Comparison of ENCODE assay signal across 28 cellular contexts in genomic region chr14:80946187-80946586, GRCh38. TPM values are rescaled to one million over a fixed set of nuclear protein-coding genes. Genes with fewer than 3 reads are reported as not detected.
A peak's percentile ranks its signal among the peaks of the same experiment; 100 is the strongest.
DNase-seq lines count a peak whose midpoint lies in the region; ATAC-seq lines count a peak whose summit lies in the region.
"Had no signal": no experiment of that assay in that cellular context is flagged by ENCODE, and none has a peak within 500 bp of the region (broad histone marks: within the 10 kb centered on the region; RNA-seq: fewer than 3 reads in every experiment).

No MANE protein-coding gene starts in this region.

- peaks cover 2% of the 10 kb centered on the region for H3K27me3 Mint-ChIP-seq in activated naive CD4-positive, alpha-beta T cell treated with anti-CD3 and anti-CD28 coated beads for 36 hours (ENCODE audit: low read depth)
- H3K27me3 Mint-ChIP-seq in activated naive CD4-positive, alpha-beta T cell treated with anti-CD3 and anti-CD28 coated beads, Interleukin-2, amount 10 ng/mL, durations not matched to agents 7 days and 5 days = no peaks in the 10 kb centered on the region
- peaks cover 15% of the 10 kb centered on the region for H3K27me3 Mint-ChIP-seq in activated T-helper 1 cell treated with anti-CD3 and anti-CD28 coated beads, Interleukin-12 subunit alpha, Interleukin-12 subunit beta, Interleukin-2, Interleukin-4 antibody, amounts not matched to agents 30 ng/mL and 10 ng/mL and 1 ng/mL, durations not matched to agents 14 hours and 24 hours and 36 hours (ENCODE audit: insufficient read depth)
- H3K27me3 Mint-ChIP-seq: central memory CD8-positive, alpha-beta T cell had no signal

- DNase-seq in activated naive CD4-positive, alpha-beta T cell treated with anti-CD3 and anti-CD28 coated beads for 36 hours = no peak
- DNase-seq in activated naive CD4-positive, alpha-beta T cell treated with anti-CD3 and anti-CD28 coated beads, Interleukin-2, amount 10 ng/mL, durations not matched to agents 7 days and 5 days = no peak
- DNase-seq in HT1080 (ENCODE audit: low read depth) (peak; percentile 81), foreskin melanocyte (peak; percentile 55), NK-92 (lab: John Stamatoyannopoulos, UW; ENCODE audit: unreplicated experiment) (no peak)
- no peak for DNase-seq in activated T-helper 1 cell treated with anti-CD3 and anti-CD28 coated beads, Interleukin-12 subunit alpha, Interleukin-12 subunit beta, Interleukin-2, Interleukin-4 antibody, amounts not matched to agents 30 ng/mL and 10 ng/mL and 1 ng/mL, durations not matched to agents 14 hours and 24 hours and 36 hours (ENCODE audit: low spot score)
- DNase-seq: activated CD8-positive, alpha-beta memory T cell treated with anti-CD3 and anti-CD28 coated beads, Interleukin-2, amount 10 ng/mL, durations not matched to agents 7 days and 5 days; activated gamma-delta T cell treated with Interleukin-2 at 50 U/mL for 16 hours; aorta; dermis blood vessel endothelial cell; heart left ventricle; NCI-H1105; NCI-H2029 treated with DMSO at 0.1 percent for 48 hours; NCI-H2227 treated with DMSO at 0.1 percent for 48 hours; NCI-H748 treated with DMSO at 0.1 percent for 48 hours; pancreas; SIG-M5; stimulated activated CD4-positive, alpha-beta T cell treated with anti-CD3 and anti-CD28 coated beads, Interleukin-12 subunit alpha, Interleukin-12 subunit beta, amount 100 ng/mL, for 4 hours; stimulated activated CD4-positive, alpha-beta T cell treated with anti-CD3 and anti-CD28 coated beads, Interleukin-4, amount 100 ng/mL, for 4 hours; stimulated activated naive CD4-positive, alpha-beta T cell treated with Interleukin-2 at 50 U/mL for 16 hours; T-cell; thyroid gland had no signal

- peaks cover 42% of the 10 kb centered on the region for H3K4me1 Mint-ChIP-seq in activated naive CD4-positive, alpha-beta T cell treated with anti-CD3 and anti-CD28 coated beads for 36 hours (ENCODE audit: low read depth)
- H3K4me1 Mint-ChIP-seq in activated naive CD4-positive, alpha-beta T cell treated with anti-CD3 and anti-CD28 coated beads, Interleukin-2, amount 10 ng/mL, durations not matched to agents 7 days and 5 days = peaks cover 21% of the 10 kb centered on the region
- H3K4me1 Mint-ChIP-seq in activated T-helper 1 cell treated with anti-CD3 and anti-CD28 coated beads, Interleukin-12 subunit alpha, Interleukin-12 subunit beta, Interleukin-2, Interleukin-4 antibody, amounts not matched to agents 30 ng/mL and 10 ng/mL and 1 ng/mL, durations not matched to agents 14 hours and 24 hours and 36 hours (ENCODE audit: low read depth) = peaks cover 25% of the 10 kb centered on the region

- H3K36me3 Mint-ChIP-seq in activated naive CD4-positive, alpha-beta T cell treated with anti-CD3 and anti-CD28 coated beads for 36 hours (ENCODE audit: low read depth) = peaks cover 3% of the 10 kb centered on the region
- peaks cover 6% of the 10 kb centered on the region for H3K36me3 Mint-ChIP-seq in activated naive CD4-positive, alpha-beta T cell treated with anti-CD3 and anti-CD28 coated beads, Interleukin-2, amount 10 ng/mL, durations not matched to agents 7 days and 5 days
- H3K36me3 Mint-ChIP-seq in activated T-helper 1 cell treated with anti-CD3 and anti-CD28 coated beads, Interleukin-12 subunit alpha, Interleukin-12 subunit beta, Interleukin-2, Interleukin-4 antibody, amounts not matched to agents 30 ng/mL and 10 ng/mL and 1 ng/mL, durations not matched to agents 14 hours and 24 hours and 36 hours (ENCODE audit: low read depth) = peaks cover 1% of the 10 kb centered on the region
- H3K36me3 Mint-ChIP-seq: T-cell had no signal

- peak overlapping the region; percentile 90 for H3K27ac Mint-ChIP-seq in activated naive CD4-positive, alpha-beta T cell treated with anti-CD3 and anti-CD28 coated beads for 36 hours
- H3K27ac Mint-ChIP-seq in activated naive CD4-positive, alpha-beta T cell treated with anti-CD3 and anti-CD28 coated beads, Interleukin-2, amount 10 ng/mL, durations not matched to agents 7 days and 5 days = no peak overlapping the region
- peak overlapping the region; percentile 30 for H3K27ac Mint-ChIP-seq in activated T-helper 1 cell treated with anti-CD3 and anti-CD28 coated beads, Interleukin-12 subunit alpha, Interleukin-12 subunit beta, Interleukin-2, Interleukin-4 antibody, amounts not matched to agents 30 ng/mL and 10 ng/mL and 1 ng/mL, durations not matched to agents 14 hours and 24 hours and 36 hours
- H3K27ac Mint-ChIP-seq: activated CD8-positive, alpha-beta memory T cell treated with anti-CD3 and anti-CD28 coated beads, Interleukin-2, amount 10 ng/mL, durations not matched to agents 7 days and 5 days; T-cell had no signal

- no peak overlapping the region for H3K4me3 Mint-ChIP-seq in activated naive CD4-positive, alpha-beta T cell treated with anti-CD3 and anti-CD28 coated beads for 36 hours
- H3K4me3 Mint-ChIP-seq in activated naive CD4-positive, alpha-beta T cell treated with anti-CD3 and anti-CD28 coated beads, Interleukin-2, amount 10 ng/mL, durations not matched to agents 7 days and 5 days = no peak overlapping the region
- no peak overlapping the region for H3K4me3 Mint-ChIP-seq in activated T-helper 1 cell treated with anti-CD3 and anti-CD28 coated beads, Interleukin-12 subunit alpha, Interleukin-12 subunit beta, Interleukin-2, Interleukin-4 antibody, amounts not matched to agents 30 ng/mL and 10 ng/mL and 1 ng/mL, durations not matched to agents 14 hours and 24 hours and 36 hours
- H3K4me3 Mint-ChIP-seq: activated CD8-positive, alpha-beta memory T cell treated with anti-CD3 and anti-CD28 coated beads, Interleukin-2, amount 10 ng/mL, durations not matched to agents 7 days and 5 days; central memory CD8-positive, alpha-beta T cell; T-cell had no signal

- no peak for ATAC-seq in GM18868 (IDR thresholded peaks at IDR 0.05; ENCODE audit: unreplicated experiment)
- ATAC-seq: activated CD8-positive, alpha-beta memory T cell treated with anti-CD3 and anti-CD28 coated beads, Interleukin-2, amount 10 ng/mL, durations not matched to agents 7 days and 5 days; heart left ventricle; pancreas; T-cell had no signal

- CTCF ChIA-PET in activated naive CD4-positive, alpha-beta T cell treated with anti-CD3 and anti-CD28 coated beads for 36 hours (lab: Charles Lee) = interaction anchor here (1.1 to 1.9 kb wide), 2 partner anchors 9 to 12 kb away, joined by 3 to 4 read pairs; partner anchors contain the start of gene TSHR
- CTCF ChIA-PET in activated naive CD4-positive, alpha-beta T cell treated with anti-CD3 and anti-CD28 coated beads, Interleukin-2, amount 10 ng/mL, durations not matched to agents 7 days and 5 days (lab: Charles Lee) = no interaction called here

- peaks cover 6% of the 10 kb centered on the region for H3K9me3 Mint-ChIP-seq in activated naive CD4-positive, alpha-beta T cell treated with anti-CD3 and anti-CD28 coated beads for 36 hours
- H3K9me3 Mint-ChIP-seq in activated naive CD4-positive, alpha-beta T cell treated with anti-CD3 and anti-CD28 coated beads, Interleukin-2, amount 10 ng/mL, durations not matched to agents 7 days and 5 days = peaks cover 10% of the 10 kb centered on the region
- peaks cover 7% of the 10 kb centered on the region for H3K9me3 Mint-ChIP-seq in activated T-helper 1 cell treated with anti-CD3 and anti-CD28 coated beads, Interleukin-12 subunit alpha, Interleukin-12 subunit beta, Interleukin-2, Interleukin-4 antibody, amounts not matched to agents 30 ng/mL and 10 ng/mL and 1 ng/mL, durations not matched to agents 14 hours and 24 hours and 36 hours
- H3K9me3 Mint-ChIP-seq: central memory CD8-positive, alpha-beta T cell; T-cell had no signal

- intact Hi-C loops in activated naive CD4-positive, alpha-beta T cell treated with anti-CD3 and anti-CD28 coated beads for 36 hours (cut with micrococcal nuclease) = loop anchor here (1.0 to 2.0 kb wide), 2 partner anchors 15 to 43 kb away; no protein-coding TSS in a partner anchor
- intact Hi-C loops in activated T-helper 1 cell treated with anti-CD3 and anti-CD28 coated beads, Interleukin-12 subunit alpha, Interleukin-12 subunit beta, Interleukin-2, Interleukin-4 antibody, amounts not matched to agents 30 ng/mL and 10 ng/mL and 1 ng/mL, durations not matched to agents 14 hours and 24 hours and 36 hours (cut with micrococcal nuclease) = no loop called here

RNA-seq across cellular contexts. Expression of gene CEP128, which starts 4.6 kb away (rescaled TPM):
- total RNA-seq in activated naive CD4-positive, alpha-beta T cell treated with anti-CD3 and anti-CD28 coated beads for 36 hours = 10 to 100 TPM; 16.4 to 17.1 TPM
- 5.0 and 6.4 TPM in 2 replicates for total RNA-seq in HT1080 (2014; rRNA removed; shearing (Covaris generic))
- 4.3 and 4.5 TPM in 2 replicates for polyA plus RNA-seq in HT1080 (2015; cell fraction: cytosol; rRNA removed)
- 12.7 and 13.6 TPM in 2 replicates for polyA plus RNA-seq in HT1080 (2015; cell fraction: nucleus; rRNA removed)
- 18.2 and 22.0 TPM in 2 replicates for total RNA-seq in activated T-helper 1 cell treated with anti-CD3 and anti-CD28 coated beads, Interleukin-12 subunit alpha, Interleukin-12 subunit beta, Interleukin-2, Interleukin-4 antibody, amounts not matched to agents 30 ng/mL and 10 ng/mL and 1 ng/mL, durations not matched to agents 14 hours and 24 hours and 36 hours

RNA-seq across cellular contexts. Expression of gene TSHR, which starts 9.2 kb away (rescaled TPM):
- total RNA-seq in activated naive CD4-positive, alpha-beta T cell treated with anti-CD3 and anti-CD28 coated beads for 36 hours = not detected
- total RNA-seq in HT1080 (2014; rRNA removed; shearing (Covaris generic)) = not detected in 2 replicates
- polyA plus RNA-seq in HT1080 (2015; cell fraction: cytosol; rRNA removed) = not detected in 2 replicates
- polyA plus RNA-seq in HT1080 (2015; cell fraction: nucleus; rRNA removed) = not detected in 2 replicates
- total RNA-seq in activated T-helper 1 cell treated with anti-CD3 and anti-CD28 coated beads, Interleukin-12 subunit alpha, Interleukin-12 subunit beta, Interleukin-2, Interleukin-4 antibody, amounts not matched to agents 30 ng/mL and 10 ng/mL and 1 ng/mL, durations not matched to agents 14 hours and 24 hours and 36 hours = 0.16 and 0.47 TPM in 2 replicates
- total RNA-seq: dermis blood vessel endothelial cell, H4, heart left ventricle, lung microvascular endothelial cell, right atrium auricular region had no signal
- polyA plus RNA-seq: heart left ventricle, neural cell had no signal

Comparison
In these comparisons a context has a peak if more than half of its experiments do, and no peak if none do; other contexts are left out.
1. DNase-seq: peak in HT1080 (single experiment) and foreskin melanocyte (single experiment); none in activated naive CD4-positive, alpha-beta T cell treated with anti-CD3 and anti-CD28 coated beads for 36 hours (single experiment), activated naive CD4-positive, alpha-beta T cell treated with anti-CD3 and anti-CD28 coated beads, Interleukin-2, amount 10 ng/mL, durations not matched to agents 7 days and 5 days (single experiment), activated T-helper 1 cell treated with anti-CD3 and anti-CD28 coated beads, Interleukin-12 subunit alpha, Interleukin-12 subunit beta, Interleukin-2, Interleukin-4 antibody, amounts not matched to agents 30 ng/mL and 10 ng/mL and 1 ng/mL, durations not matched to agents 14 hours and 24 hours and 36 hours (single experiment) and NK-92 (single experiment).